21 cellular contexts compared by ENCODE assay signal in the genomic region with DNA sequence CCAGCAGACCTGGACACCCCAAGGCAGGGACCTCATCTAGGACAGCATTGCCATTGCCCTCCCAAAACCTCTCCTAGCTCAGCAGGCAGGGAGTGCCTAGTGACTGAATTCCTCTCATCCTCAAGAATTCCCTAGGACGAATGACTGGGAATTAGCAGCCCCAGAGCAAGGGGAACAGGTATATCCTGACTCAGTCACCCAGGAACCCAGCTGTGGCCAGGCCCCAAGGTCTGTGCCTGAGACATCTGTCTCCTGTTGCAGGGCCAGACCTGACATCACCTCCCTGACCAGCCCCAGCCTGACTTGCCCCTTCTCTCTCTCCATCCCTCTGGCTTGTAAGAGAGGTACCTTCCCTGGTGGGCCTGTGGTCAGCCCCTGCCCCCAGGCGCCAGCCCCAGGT. TPM values are rescaled to one million over a fixed set of nuclear protein-coding genes. Genes with fewer than 3 reads are reported as not detected.
DNase-seq lines count a peak whose midpoint lies in the region; ATAC-seq and TF ChIP-seq lines count a peak whose summit lies in the region.
"Had no signal": no experiment of that assay in that cellular context is flagged by ENCODE, and none has a peak within 500 bp of the region (broad histone marks: within the 10 kb centered on the region; RNA-seq: fewer than 3 reads in every experiment).

No MANE protein-coding gene starts in this region.

- TF ChIP-seq CTCF in vagina (IDR thresholded peaks at IDR 0.05) (no peak), progenitor cell of endocrine pancreas (IDR thresholded peaks at IDR 0.05; ENCODE audit: unreplicated experiment) (no peak)

- DNase-seq in right cardiac atrium (peak in 2 of 3 donors; percentile 27 to 29), left cardiac atrium (no peak), kidney tubule cell (ENCODE audit: low spot score) (peak; percentile 65), vagina (ENCODE audit: extremely low spot score in 2 of 2) (no peak), medulla oblongata (ENCODE audit: extremely low spot score) (no peak), ecto neural progenitor cell (ENCODE audit: low spot score) (no peak), progenitor cell of endocrine pancreas (ENCODE audit: low spot score, unreplicated experiment) (no peak)
- DNase-seq: activated CD4-positive, CD25-positive, alpha-beta regulatory T cell treated with anti-CD3 and anti-CD28 coated beads, Interleukin-2, amount 50 U/mL, for 72 hours; DMS79 treated with DMSO at 0.1 percent for 48 hours; effector memory CD4-positive, alpha-beta T cell; foreskin melanocyte; Kasumi-1; midbrain; NCI-H187 treated with DMSO at 0.1 percent for 48 hours; NCI-H526; ovary had no signal

- no peaks in the 10 kb centered on the region for H3K27me3 ChIP-seq in right cardiac atrium (ENCODE audit: control insufficient read depth, insufficient read depth)
- no peaks in the 10 kb centered on the region for H3K27me3 ChIP-seq in vagina
- H3K27me3 ChIP-seq: ovary had no signal

- H3K27ac ChIP-seq in right cardiac atrium (ENCODE audit: low read length) (no peak overlapping the region), vagina (peak overlapping the region; percentile 9)
- H3K27ac ChIP-seq: HL-60 had no signal

- no peak overlapping the region for H3K4me3 ChIP-seq in right cardiac atrium (ENCODE audit: low read length)
- H3K4me3 ChIP-seq in vagina: no peak overlapping the region
- H3K4me3 ChIP-seq: ovary had no signal

- no peaks in the 10 kb centered on the region for H3K27me3 Mint-ChIP-seq in activated T-helper 17 cell treated with anti-CD3 and anti-CD28 coated beads, Interleukin-2, amount 50 U/mL, for 72 hours
- H3K27me3 Mint-ChIP-seq in progenitor cell of endocrine pancreas: no peaks in the 10 kb centered on the region
- H3K27me3 Mint-ChIP-seq: brain had no signal

- intact Hi-C loops in right cardiac atrium (cut with DNase I) (no loop called here), left cardiac atrium (cut with DNase I) (no loop called here), vagina (cut with DNase I) (no loop called here)

- TF ChIP-seq POLR2A in vagina (IDR thresholded peaks at IDR 0.05): no peak

- H3K4me3 Mint-ChIP-seq in activated T-helper 17 cell treated with anti-CD3 and anti-CD28 coated beads, Interleukin-2, amount 50 U/mL, for 72 hours: no peak overlapping the region
- no peak overlapping the region for H3K4me3 Mint-ChIP-seq in progenitor cell of endocrine pancreas (ENCODE audit: low read depth)
- H3K4me3 Mint-ChIP-seq: brain had no signal

- H3K27ac Mint-ChIP-seq in activated T-helper 17 cell treated with anti-CD3 and anti-CD28 coated beads, Interleukin-2, amount 50 U/mL, for 72 hours: peak overlapping the region; percentile 86
- H3K27ac Mint-ChIP-seq in progenitor cell of endocrine pancreas: no peak overlapping the region
- H3K27ac Mint-ChIP-seq: activated T-cell treated with anti-CD3 and anti-CD28 coated beads, Interleukin-2, amount 50 U/mL, for 72 hours had no signal

- WGBS in right cardiac atrium: 90% methylated on average over 2 of the region's 2 CpGs

- no peak for ATAC-seq in right cardiac atrium
- no peak for ATAC-seq in left cardiac atrium
- no peak for ATAC-seq in activated T-helper 17 cell treated with anti-CD3 and anti-CD28 coated beads, Interleukin-2, amount 50 U/mL, for 72 hours (replicated peaks)

- H3K36me3 ChIP-seq in vagina: no peaks in the 10 kb centered on the region
- H3K36me3 ChIP-seq: ovary had no signal

- H3K36me3 Mint-ChIP-seq in activated T-helper 17 cell treated with anti-CD3 and anti-CD28 coated beads, Interleukin-2, amount 50 U/mL, for 72 hours (ENCODE audit: low read depth): peaks cover 23% of the 10 kb centered on the region
- no peaks in the 10 kb centered on the region for H3K36me3 Mint-ChIP-seq in progenitor cell of endocrine pancreas (ENCODE audit: insufficient read depth)

- H3K4me1 Mint-ChIP-seq in activated T-helper 17 cell treated with anti-CD3 and anti-CD28 coated beads, Interleukin-2, amount 50 U/mL, for 72 hours: peaks cover 31% of the 10 kb centered on the region
- peaks cover 13% of the 10 kb centered on the region for H3K4me1 Mint-ChIP-seq in progenitor cell of endocrine pancreas (ENCODE audit: low read depth)

- no peaks in the 10 kb centered on the region for H3K9me3 ChIP-seq in right cardiac atrium (ENCODE audit: control insufficient read depth, low read length)
- H3K9me3 ChIP-seq in vagina: no peaks in the 10 kb centered on the region
- H3K9me3 ChIP-seq: ovary had no signal

- H3K9me3 Mint-ChIP-seq in activated T-helper 17 cell treated with anti-CD3 and anti-CD28 coated beads, Interleukin-2, amount 50 U/mL, for 72 hours: no peaks in the 10 kb centered on the region
- no peaks in the 10 kb centered on the region for H3K9me3 Mint-ChIP-seq in progenitor cell of endocrine pancreas (ENCODE audit: low read depth)
- H3K9me3 Mint-ChIP-seq: activated T-cell treated with anti-CD3 and anti-CD28 coated beads, Interleukin-2, amount 50 U/mL, for 72 hours; brain; T-helper 1 cell treated with Interleukin-12 subunit alpha and Interleukin-12 subunit beta and Interleukin-4 antibody, amounts not matched to agents 30 μg/mL and 1 μg/mL, for 36 hours had no signal

- H3K4me1 ChIP-seq in right cardiac atrium (ENCODE audit: control insufficient read depth, insufficient read depth, low read length): peaks cover 28% of the 10 kb centered on the region
- H3K4me1 ChIP-seq in vagina: peaks cover 41% of the 10 kb centered on the region

RNA-seq across cellular contexts. Expression of a gene that starts 39.0 kb away (rescaled TPM):
- total RNA-seq in right cardiac atrium (1 to 10 TPM; 6.2 to 7.4 (median 7.3) TPM), left cardiac atrium (1 to 10 TPM; 7.5 to 7.7 TPM), vagina (9.1 TPM), progenitor cell of endocrine pancreas (0.75 and 0.79 TPM in 2 replicates)
- polyA plus RNA-seq in right cardiac atrium: 6.7 TPM
- total RNA-seq in activated T-helper 17 cell treated with anti-CD3 and anti-CD28 coated beads, Interleukin-2, amount 50 U/mL, for 72 hours: 1 to 10 TPM in 1 of 2 donors, under 1 TPM in 1; 0.66 to 1.5 TPM

Comparison
In these comparisons a context has a peak if more than half of its experiments do, and no peak if none do; other contexts are left out.
1. DNase-seq: peak in right cardiac atrium (2 of 3) and kidney tubule cell (single experiment); none in left cardiac atrium (single experiment), vagina (0 of 2), medulla oblongata (single experiment), ecto neural progenitor cell (single experiment) and progenitor cell of endocrine pancreas (single experiment).